In genomic region chr7:117157871-117158209, GRCh38 we compare ENCODE assay signal across 19 cellular contexts.
DNase-seq lines count a peak whose midpoint lies in the region; ATAC-seq and TF ChIP-seq lines count a peak whose summit lies in the region.
"Had no signal": no experiment of that assay in that cellular context is flagged by ENCODE, and none has a peak within 500 bp of the region (broad histone marks: within the 10 kb centered on the region; RNA-seq: fewer than 3 reads in every experiment).

No MANE protein-coding gene starts in this region.

- H3K27ac Mint-ChIP-seq in activated CD4-positive, alpha-beta memory T cell treated with anti-CD3 and anti-CD28 coated beads, Interleukin-2, amount 10 ng/mL, durations not matched to agents 7 days and 5 days = no peak overlapping the region
- H3K27ac Mint-ChIP-seq: CD4-positive, CD25-positive, alpha-beta regulatory T cell; type B pancreatic cell had no signal

- H3K4me3 ChIP-seq in cardiac muscle cell (no peak overlapping the region), adrenal gland (no peak overlapping the region), mesenchymal stem cell (ENCODE audit: insufficient read depth in 1 of 2, low read depth in 1 of 2, low read length in 2 of 2) (peak overlapping the region in 1 of 2 experiments; percentile 36)
- H3K4me3 ChIP-seq: esophagus muscularis mucosa, stomach had no signal

- H3K18ac ChIP-seq in mesenchymal stem cell (ENCODE audit: low read depth in 1 of 2, low read length in 2 of 2) = no peak overlapping the region

- peaks cover 5% of the 10 kb centered on the region for H3K79me1 ChIP-seq in mesenchymal stem cell (replicated peaks; ENCODE audit: low read length, poor library complexity, severe bottlenecking)

- no peak overlapping the region for H4K91ac ChIP-seq in mesenchymal stem cell (ENCODE audit: low read length)

- no peak overlapping the region for H2AFZ ChIP-seq in mesenchymal stem cell (ENCODE audit: low read depth, low read length)

- TF ChIP-seq POLR2A in adrenal gland (IDR thresholded peaks at IDR 0.05) = no peak

- H3K36me3 Mint-ChIP-seq in activated CD4-positive, alpha-beta memory T cell treated with anti-CD3 and anti-CD28 coated beads, Interleukin-2, amount 10 ng/mL, durations not matched to agents 7 days and 5 days (ENCODE audit: low read depth) = no peaks in the 10 kb centered on the region
- H3K36me3 Mint-ChIP-seq: CD4-positive, CD25-positive, alpha-beta regulatory T cell had no signal

- H2BK120ac ChIP-seq in mesenchymal stem cell (ENCODE audit: low read depth, low read length) = no peak overlapping the region

- WGBS in adrenal gland, 4 donors = 6 to 22% (median 16%) methylated on average over 2 of the region's 2 CpGs
- no CpG with 5 or more reads among the region's 2 CpGs for WGBS in mesenchymal stem cell

- no peak overlapping the region for H3K4me2 ChIP-seq in mesenchymal stem cell (ENCODE audit: low read length, poor library complexity, severe bottlenecking)

- peak overlapping the region; percentile 87 for H3K9ac ChIP-seq in mesenchymal stem cell (ENCODE audit: low read length)

- no peaks in the 10 kb centered on the region for H3K9me3 ChIP-seq in cardiac muscle cell (ENCODE audit: low read depth)
- H3K9me3 ChIP-seq in adrenal gland (replicated peaks in 1 of 3) = no peaks in the 10 kb centered on the region
- H3K9me3 ChIP-seq in mesenchymal stem cell (ENCODE audit: control insufficient read depth, low read length) = no peaks in the 10 kb centered on the region
- H3K9me3 ChIP-seq: esophagus muscularis mucosa, stomach had no signal

- H3K27ac ChIP-seq in cardiac muscle cell (peak overlapping the region; percentile 85), adrenal gland (peak overlapping the region in 4 of 5 donors; percentile 3 to 36 (median 32)), mesenchymal stem cell (ENCODE audit: low read length, poor library complexity, severe bottlenecking) (no peak overlapping the region)
- H3K27ac ChIP-seq: stomach had no signal

- no peaks in the 10 kb centered on the region for H3K9me3 Mint-ChIP-seq in activated CD4-positive, alpha-beta memory T cell treated with anti-CD3 and anti-CD28 coated beads, Interleukin-2, amount 10 ng/mL, durations not matched to agents 7 days and 5 days
- H3K9me3 Mint-ChIP-seq: CD4-positive, CD25-positive, alpha-beta regulatory T cell; type B pancreatic cell had no signal

- TF ChIP-seq CTCF in cardiac muscle cell (IDR thresholded peaks at IDR 0.05; ENCODE audit: low read depth, low read length) (no peak), adrenal gland (IDR thresholded peaks at IDR 0.05) (no peak)

- no peaks in the 10 kb centered on the region for H3K4me1 Mint-ChIP-seq in activated CD4-positive, alpha-beta memory T cell treated with anti-CD3 and anti-CD28 coated beads, Interleukin-2, amount 10 ng/mL, durations not matched to agents 7 days and 5 days
- H3K4me1 Mint-ChIP-seq: CD4-positive, CD25-positive, alpha-beta regulatory T cell had no signal

- no peak overlapping the region for H3K14ac ChIP-seq in mesenchymal stem cell (ENCODE audit: low read length in 2 of 2)

- CTCF ChIA-PET in activated CD4-positive, alpha-beta memory T cell treated with anti-CD3 and anti-CD28 coated beads, Interleukin-2, amount 10 ng/mL, durations not matched to agents 7 days and 5 days (lab: Charles Lee) = no interaction called here

- ATAC-seq in left cardiac atrium (no peak), GM19452 (IDR thresholded peaks at IDR 0.05; ENCODE audit: unreplicated experiment) (no peak), GM19395 (IDR thresholded peaks at IDR 0.05; ENCODE audit: unreplicated experiment) (no peak)

- H3K27me3 ChIP-seq in cardiac muscle cell (no peaks in the 10 kb centered on the region), adrenal gland (no peaks in the 10 kb centered on the region), mesenchymal stem cell (ENCODE audit: control insufficient read depth in 1 of 2, insufficient read depth in 1 of 2, low read length in 2 of 2) (no peaks in the 10 kb centered on the region)
- H3K27me3 ChIP-seq: esophagus muscularis mucosa, stomach had no signal

- H4K8ac ChIP-seq in mesenchymal stem cell (ENCODE audit: low read length) = no peak overlapping the region

- no peak overlapping the region for H3K4me3 Mint-ChIP-seq in activated CD4-positive, alpha-beta memory T cell treated with anti-CD3 and anti-CD28 coated beads, Interleukin-2, amount 10 ng/mL, durations not matched to agents 7 days and 5 days
- H3K4me3 Mint-ChIP-seq: CD4-positive, CD25-positive, alpha-beta regulatory T cell; type B pancreatic cell had no signal

- no peaks in the 10 kb centered on the region for H3K27me3 Mint-ChIP-seq in activated CD4-positive, alpha-beta memory T cell treated with anti-CD3 and anti-CD28 coated beads, Interleukin-2, amount 10 ng/mL, durations not matched to agents 7 days and 5 days
- H3K27me3 Mint-ChIP-seq: CD4-positive, CD25-positive, alpha-beta regulatory T cell; type B pancreatic cell had no signal

- POLR2A ChIA-PET in activated CD4-positive, alpha-beta memory T cell treated with anti-CD3 and anti-CD28 coated beads, Interleukin-2, amount 10 ng/mL, durations not matched to agents 7 days and 5 days (lab: Charles Lee) = no interaction called here

- H2BK12ac ChIP-seq in mesenchymal stem cell (ENCODE audit: low read length in 2 of 2) = no peak overlapping the region

- DNase-seq in cardiac muscle cell (ENCODE audit: low read depth in 1 of 2, low spot score in 1 of 2) = no peak
- no peak for DNase-seq in left cardiac atrium
- no peak for DNase-seq in adrenal gland
- DNase-seq in mesenchymal stem cell = no peak
- no peak for DNase-seq in NCI-H1694 (lab: John Stamatoyannopoulos, UW)
- no peak for DNase-seq in activated CD4-positive, alpha-beta memory T cell treated with anti-CD3 and anti-CD28 coated beads, Interleukin-2, amount 10 ng/mL, durations not matched to agents 7 days and 5 days
- DNase-seq: activated CD4-positive, alpha-beta T cell treated with anti-CD3 and anti-CD28 coated beads for 1 hour; activated naive CD4-positive, alpha-beta T cell treated with anti-CD3 and anti-CD28 coated beads, Interleukin-2, amount 50 U/mL, for 16 hours; activated T-cell treated with anti-CD3 and anti-CD28 coated beads, Interleukin-2, amount 50 U/mL, for 48 hours; CD4-positive, CD25-positive, alpha-beta regulatory T cell; effector CD8-positive, alpha-beta T cell; H7; SHP77 treated with DMSO at 0.1 percent for 48 hours; stimulated activated CD4-positive, alpha-beta T cell treated with anti-CD3 and anti-CD28 coated beads, Interleukin-12 subunit alpha, Interleukin-12 subunit beta, amount 100 ng/mL, for 4 hours; stomach had no signal

- H2BK5ac ChIP-seq in mesenchymal stem cell (ENCODE audit: low read depth, low read length, poor library complexity, severe bottlenecking) = no peak overlapping the region

- no peak overlapping the region for H2BK15ac ChIP-seq in mesenchymal stem cell (ENCODE audit: low read depth, poor library complexity, severe bottlenecking)

- intact Hi-C loops in left cardiac atrium (cut with DNase I) = no loop called here
- intact Hi-C loops in adrenal gland (cut with DNase I) = no loop called here

- no peak overlapping the region for H3K4ac ChIP-seq in mesenchymal stem cell (ENCODE audit: low read depth in 1 of 2, low read length in 2 of 2)

- H3K23ac ChIP-seq in mesenchymal stem cell (ENCODE audit: low read length in 2 of 2) = no peak overlapping the region

- peaks cover 45% of the 10 kb centered on the region for H3K4me1 ChIP-seq in cardiac muscle cell (ENCODE audit: low read depth)
- peaks cover 3 to 22% of the 10 kb centered on the region in 2 donors for H3K4me1 ChIP-seq in adrenal gland (replicated peaks in 1 of 2)
- H3K4me1 ChIP-seq in mesenchymal stem cell (ENCODE audit: control insufficient read depth, insufficient read depth, low read depth, low read length) = peaks cover 2% of the 10 kb centered on the region

- H2AK5ac ChIP-seq in mesenchymal stem cell (ENCODE audit: low read length, severe bottlenecking) = no peak overlapping the region

- peaks cover 3% of the 10 kb centered on the region for H3K36me3 ChIP-seq in cardiac muscle cell
- H3K36me3 ChIP-seq in adrenal gland (replicated peaks in 1 of 2) = no peaks in the 10 kb centered on the region
- peaks cover 0 to 6% of the 10 kb centered on the region in 2 experiments for H3K36me3 ChIP-seq in mesenchymal stem cell (ENCODE audit: control insufficient read depth in 1 of 2, insufficient read depth in 2 of 2, low read depth in 1 of 2, low read length in 2 of 2)
- H3K36me3 ChIP-seq: esophagus muscularis mucosa had no signal
